8 cellular contexts compared by ENCODE assay signal in genomic region chr3:148991219-148992026, GRCh38. TPM values are rescaled to one million over a fixed set of nuclear protein-coding genes. Genes with fewer than 3 reads are reported as not detected.
A peak's percentile ranks its signal among the peaks of the same experiment; 100 is the strongest.
DNase-seq lines count a peak whose midpoint lies in the region; ATAC-seq and TF ChIP-seq lines count a peak whose summit lies in the region.

TSS of gene GYG1 (plus strand) at chr3:148991540. CDS start at chr3:148991641, 101 bp downstream.

- peak within 1 kb of the TSS; percentile 81 for H3K4me2 ChIP-seq in DND-41 (ENCODE audit: insufficient read depth, low read length)

- H4K20me1 ChIP-seq in DND-41 (ENCODE audit: insufficient read depth, low read length), result no peaks in the 10 kb centered on the region

- TF ChIP-seq CTCF in DND-41 (IDR thresholded peaks at IDR 0.05; ENCODE audit: borderline replicate concordance, extremely low read depth, low read length, poor library complexity, severe bottlenecking), result peak; percentile 61
- no peak for TF ChIP-seq CTCF in subcutaneous adipose tissue (IDR thresholded peaks at IDR 0.05; ENCODE audit: low read depth)

- H3K4me1 ChIP-seq in DND-41 (ENCODE audit: insufficient read depth, low read length) (peaks cover 22% of the 10 kb centered on the region), SJCRH30 (peaks cover 9% of the 10 kb centered on the region), neuron (ENCODE audit: insufficient read depth, low read length) (peaks cover 14% of the 10 kb centered on the region)

- H3K36me3 ChIP-seq in DND-41 (ENCODE audit: insufficient read depth, low read length) (no peaks in the 10 kb centered on the region), SJCRH30 (no peaks in the 10 kb centered on the region; the same call in 1 of the 2 replicates), neuron (ENCODE audit: insufficient read depth, low read length) (no peaks in the 10 kb centered on the region)

- peak within 1 kb of the TSS; percentile 62 for H3K9ac ChIP-seq in DND-41 (ENCODE audit: low read depth, low read length)

- no peaks in the 10 kb centered on the region for H3K79me2 ChIP-seq in DND-41 (ENCODE audit: insufficient read depth, low read length)

- peak within 1 kb of the TSS; percentile 32 to 73 for H3K4me3 ChIP-seq in DND-41 (ENCODE audit: low read depth in 1 of 2, low read length in 2 of 2)
- H3K4me3 ChIP-seq in SJCRH30, result peak within 1 kb of the TSS; percentile 92
- H3K4me3 ChIP-seq in neuron (ENCODE audit: low read length), result peak within 1 kb of the TSS; percentile 48

- DNase-seq in DND-41, result peak; percentile 78
- peak; percentile 82 to 84 for DNase-seq in SJCRH30
- peak; percentile 72 for DNase-seq in activated gamma-delta T cell treated with anti-CD3 and anti-CD28 coated beads, Interleukin-2, amount 50 U/mL, for 16 hours (ENCODE audit: low read depth)
- DNase-seq in foreskin melanocyte, result peak; percentile 53

- H3K27ac ChIP-seq in DND-41 (ENCODE audit: low read length), result peak within 1 kb of the TSS; percentile 24; the same call in 1 of the 2 replicates
- H3K27ac ChIP-seq in SJCRH30, result peak within 1 kb of the TSS; percentile 84

- no peaks in the 10 kb centered on the region for H3K9me3 ChIP-seq in DND-41 (ENCODE audit: insufficient read depth, low read length, severe bottlenecking)
- H3K9me3 ChIP-seq in SJCRH30 (replicated peaks), result no peaks in the 10 kb centered on the region; the same call in 1 of the 2 replicates
- H3K9me3 ChIP-seq in neuron (ENCODE audit: low read length), result no peaks in the 10 kb centered on the region

- ATAC-seq in DND-41 (ENCODE audit: insufficient read depth, low read depth), result peak; percentile 87
- ATAC-seq in GM21576 (IDR thresholded peaks at IDR 0.05; ENCODE audit: unreplicated experiment), result peak; percentile 77

- peak; percentile 7; the same call in 1 of the 2 replicates for TF ChIP-seq RAD21 in Ishikawa (IDR thresholded peaks at IDR 0.05; ENCODE audit: low read depth)

- TF ChIP-seq EP300 in Ishikawa (IDR thresholded peaks at IDR 0.05; ENCODE audit: borderline replicate concordance), result no peak

- H2AFZ ChIP-seq in DND-41 (ENCODE audit: low read depth, low read length) (peak within 1 kb of the TSS; percentile 80), neuron (ENCODE audit: low read depth, low read length) (peak within 1 kb of the TSS; percentile 98)

- H3K27me3 ChIP-seq in DND-41 (ENCODE audit: insufficient read depth, low read length, poor library complexity) (no peaks in the 10 kb centered on the region), SJCRH30 (no peaks in the 10 kb centered on the region), neuron (ENCODE audit: insufficient read depth, low read length) (no peaks in the 10 kb centered on the region)

TF ChIP-seq in Ishikawa, 13 proteins besides CTCF, POLR2A, EP300 and RAD21:
- no peak for TF ChIP-seq YY1 (IDR thresholded peaks at IDR 0.05; ENCODE audit: low read depth)
- peak; percentile 62; the same call in 1 of the 2 replicates for TF ChIP-seq MAX (IDR thresholded peaks at IDR 0.05)
- TF ChIP-seq TAF1 (IDR thresholded peaks at IDR 0.05; ENCODE audit: low read depth), result peak; percentile 44; the same call in 1 of the 2 replicates
- TF ChIP-seq EGR1 (IDR thresholded peaks at IDR 0.05), result no peak
- TF ChIP-seq ZBTB7A (IDR thresholded peaks at IDR 0.05; ENCODE audit: low read depth), result peak; percentile 84
- no peak for TF ChIP-seq NFIC (IDR thresholded peaks at IDR 0.05)
- no peak for TF ChIP-seq CREB1 (IDR thresholded peaks at IDR 0.05; ENCODE audit: low read depth)
- TF ChIP-seq FOXM1 (IDR thresholded peaks at IDR 0.05; ENCODE audit: borderline replicate concordance, low read depth), result no peak
- TF ChIP-seq TEAD4 (IDR thresholded peaks at IDR 0.05), result no peak
- peak; percentile 27; the same call in 1 of the 2 replicates for TF ChIP-seq TCF12 (IDR thresholded peaks at IDR 0.05; ENCODE audit: low read depth)
- no peak for TF ChIP-seq CEBPB (IDR thresholded peaks at IDR 0.05)
- TF ChIP-seq REST (IDR thresholded peaks at IDR 0.05; ENCODE audit: low read depth), result no peak
- peak; percentile 96 for TF ChIP-seq USF1 (IDR thresholded peaks at IDR 0.05)

RNA-seq across cellular contexts. Expression of gene GYG1, which starts in this region (rescaled TPM):
- total RNA-seq in SJCRH30 (2014; rRNA removed; shearing (Covaris generic)), result 32.6 and 33.5 TPM in 2 replicates
- 10 to 100 TPM; 24.5 to 43.7 (median 33.4) TPM for total RNA-seq in subcutaneous adipose tissue

Comparison
In these comparisons a context has a peak if more than half of its experiments do, and no peak if none do; other contexts are left out.
1. Peak in every context shown above with its lines: DNase-seq, ATAC-seq, H3K4me3 ChIP-seq and H3K27ac ChIP-seq.